Comparison of ENCODE assay signal across 8 cellular contexts in genomic region chr15:62482715-62483429, GRCh38.
DNase-seq lines count a peak whose midpoint lies in the region; ATAC-seq and TF ChIP-seq lines count a peak whose summit lies in the region.

No MANE protein-coding gene starts in this region.

- no peaks in the 10 kb centered on the region for H3K79me2 ChIP-seq in Karpas-422 (ENCODE audit: low read length)

- H3K27me3 Mint-ChIP-seq in neural crest cell (ENCODE audit: low read depth), result no peaks in the 10 kb centered on the region

- no peak for TF ChIP-seq POLR2A in gastroesophageal sphincter (IDR thresholded peaks at IDR 0.05)

- ATAC-seq in GM19372 (IDR thresholded peaks at IDR 0.05; ENCODE audit: low read depth, unreplicated experiment) (peak; percentile 65), gastroesophageal sphincter (no peak), HG03521 (IDR thresholded peaks at IDR 0.05; ENCODE audit: unreplicated experiment) (no peak), HG03280 (IDR thresholded peaks at IDR 0.05; ENCODE audit: unreplicated experiment) (no peak)

- no peaks in the 10 kb centered on the region for H4K20me1 ChIP-seq in Karpas-422 (ENCODE audit: insufficient read depth, low read depth, low read length)

- H3K27ac Mint-ChIP-seq in neural crest cell (ENCODE audit: unreplicated experiment), result no peak overlapping the region

- no peaks in the 10 kb centered on the region for H3K9me3 ChIP-seq in Karpas-422 (ENCODE audit: low read length)
- H3K9me3 ChIP-seq in gastroesophageal sphincter, result no peaks in the 10 kb centered on the region

- no peaks in the 10 kb centered on the region for H3K9me2 ChIP-seq in Karpas-422 (replicated peaks; ENCODE audit: insufficient read depth, low read length)

- H3K9me3 Mint-ChIP-seq in neural crest cell, result no peaks in the 10 kb centered on the region

- H3K27me3 ChIP-seq in Karpas-422 (ENCODE audit: low read length), result no peaks in the 10 kb centered on the region
- no peaks in the 10 kb centered on the region for H3K27me3 ChIP-seq in gastroesophageal sphincter

- H2AFZ ChIP-seq in Karpas-422 (ENCODE audit: low read length), result no peak overlapping the region

- H3K36me3 Mint-ChIP-seq in neural crest cell (ENCODE audit: low read depth), result no peaks in the 10 kb centered on the region

- H3K27ac ChIP-seq in Karpas-422 (ENCODE audit: low read length) (no peak overlapping the region), gastroesophageal sphincter (no peak overlapping the region)

- no peak overlapping the region for H3K4me3 Mint-ChIP-seq in neural crest cell

- TF ChIP-seq EP300 in gastroesophageal sphincter (IDR thresholded peaks at IDR 0.05), result no peak

- no peak overlapping the region for H3K4me2 ChIP-seq in Karpas-422 (ENCODE audit: low read depth, low read length, poor library complexity, severe bottlenecking)

- 80 to 86% methylated on average over 4 to 5 of the region's 5 CpGs for WGBS in gastroesophageal sphincter (ENCODE audit: low coverage in 1 of 2), 2 donors

- H3K4me1 ChIP-seq in Karpas-422 (ENCODE audit: low read length) (no peaks in the 10 kb centered on the region), gastroesophageal sphincter (peaks cover 0 to 19% (median 0%) of the 10 kb centered on the region in 3 donors)

- peaks cover 35% of the 10 kb centered on the region for H3K4me1 Mint-ChIP-seq in neural crest cell

- H3K4me3 ChIP-seq in Karpas-422 (ENCODE audit: low read length) (no peak overlapping the region), gastroesophageal sphincter (no peak overlapping the region)

- DNase-seq in COLO668 (lab: John Stamatoyannopoulos, UW; ENCODE audit: unreplicated experiment) (peak; percentile 12), Karpas-422 (peak; percentile 72), astrocyte of the hippocampus (ENCODE audit: low read depth, low spot score) (peak; percentile 46), neural crest cell (ENCODE audit: low read depth, low spot score) (peak; percentile 22)

- H3K36me3 ChIP-seq in Karpas-422 (ENCODE audit: insufficient read depth, low read length), result no peaks in the 10 kb centered on the region
- H3K36me3 ChIP-seq in gastroesophageal sphincter, result no peaks in the 10 kb centered on the region

- no peak overlapping the region for H3K9ac ChIP-seq in Karpas-422 (ENCODE audit: low read length)

- TF ChIP-seq CTCF in neural crest cell (conservative IDR thresholded peaks at IDR 0.05) (peak; percentile 21), gastroesophageal sphincter (IDR thresholded peaks at IDR 0.05) (no peak)

Comparison
In these comparisons a context has a peak if more than half of its experiments do, and no peak if none do; other contexts are left out.
1. DNase-seq: peak in every context shown above with its lines; median percentile 72 in Karpas-422; 46 in astrocyte of the hippocampus; 22 in neural crest cell; 12 in COLO668.